ENCODE assay signal across 8 cellular contexts in genomic region chr19:12365372-12366162, GRCh38. TPM values are rescaled to one million over a fixed set of nuclear protein-coding genes. Genes with fewer than 3 reads are reported as not detected.
A peak's percentile ranks its signal among the peaks of the same experiment; 100 is the strongest.
DNase-seq lines count a peak whose midpoint lies in the region; ATAC-seq and TF ChIP-seq lines count a peak whose summit lies in the region.

Gene ZNF442, minus strand, starts transcription at chr19:12365683. Its CDS starts 2,052 bp downstream, at chr19:12363631.

- no peaks in the 10 kb centered on the region for H4K20me1 ChIP-seq in BLaER1 treated with 17β-estradiol and CSF1 and Interleukin-3, amounts not matched to agents 10 nM and 100 nM
- no peaks in the 10 kb centered on the region for H4K20me1 ChIP-seq in OCI-LY7 (ENCODE audit: insufficient read depth, low read length)

- TF ChIP-seq CTCF in OCI-LY7 (conservative IDR thresholded peaks at IDR 0.05; ENCODE audit: low read length) = peak; percentile 37; the same call in 1 of the 2 replicates
- TF ChIP-seq CTCF in epithelial cell of proximal tubule (conservative IDR thresholded peaks at IDR 0.05; ENCODE audit: low read depth, low read length) = peak; percentile 69
- TF ChIP-seq CTCF in mucosa of descending colon (IDR thresholded peaks at IDR 0.05) = peak; percentile 50

- no peaks in the 10 kb centered on the region for H3K9me2 ChIP-seq in OCI-LY7 (ENCODE audit: insufficient read depth, low read length)

- ATAC-seq in HG03460 (IDR thresholded peaks at IDR 0.05; ENCODE audit: unreplicated experiment) (peak; percentile 88), mucosa of descending colon (peak; percentile 99)

- intact Hi-C loops in OCI-LY7 (cut with micrococcal nuclease; ENCODE audit: unreplicated experiment) = no loop called here
- intact Hi-C loops in mucosa of descending colon (cut with DNase I, micrococcal nuclease) = no loop called here

- BruUV-seq in OCI-LY7 (replicated peaks; lab: Mats Ljungman, UMichigan) = no TSS peak

- H3K4me3 ChIP-seq in BLaER1 treated with 17β-estradiol and CSF1 and Interleukin-3, amounts not matched to agents 10 nM and 100 nM = peak within 1 kb of the TSS; percentile 75 to 94 (median 87)
- H3K4me3 ChIP-seq in OCI-LY7 (ENCODE audit: low read depth, low read length, poor library complexity, severe bottlenecking) = peak within 1 kb of the TSS; percentile 60
- peak within 1 kb of the TSS; percentile 78 for H3K4me3 ChIP-seq in epithelial cell of proximal tubule (ENCODE audit: low read depth, low read length)
- H3K4me3 ChIP-seq in mucosa of descending colon = peak within 1 kb of the TSS; percentile 52

- H3K4me2 ChIP-seq in BLaER1 treated with 17β-estradiol and CSF1 and Interleukin-3, amounts not matched to agents 10 nM and 100 nM = peak within 1 kb of the TSS; percentile 82 to 97 (median 94)
- peak within 1 kb of the TSS; percentile 59 for H3K4me2 ChIP-seq in OCI-LY7 (ENCODE audit: low read length)

- TF ChIP-seq POLR2A in GM19193 (IDR thresholded peaks at IDR 0.05; ENCODE audit: extremely low read depth, insufficient read depth, insufficient read length) = peak; percentile 85

- peaks cover 10 to 26% (median 23%) of the 10 kb centered on the region in 10 experiments; a peak in 19 of 20 replicates for H3K4me1 ChIP-seq in BLaER1 treated with 17β-estradiol and CSF1 and Interleukin-3, amounts not matched to agents 10 nM and 100 nM
- H3K4me1 ChIP-seq in OCI-LY7 (ENCODE audit: insufficient read depth, low read length, poor library complexity, severe bottlenecking) (peaks cover 10% of the 10 kb centered on the region), mucosa of descending colon (ENCODE audit: low read depth) (peaks cover 7% of the 10 kb centered on the region)

- H3K36me3 ChIP-seq in BLaER1 treated with 17β-estradiol and CSF1 and Interleukin-3, amounts not matched to agents 10 nM and 100 nM = 0 out of 22 replicates have a peak, but pooled peaks cover 0 to 5% (median 0%) of the 10 kb centered on the region in 11 experiments
- H3K36me3 ChIP-seq in OCI-LY7 (ENCODE audit: insufficient read depth, low read length) (no peaks in the 10 kb centered on the region), mucosa of descending colon (ENCODE audit: low read depth) (no peaks in the 10 kb centered on the region)

- CTCF ChIA-PET in OCI-LY7 (lab: Charles Lee; ENCODE audit: unreplicated experiment) = interaction anchor here (0.6 kb wide), 1 partner anchor 307 kb away, joined by 3 read pairs; no protein-coding TSS in a partner anchor

- DNase-seq in OCI-LY7 (ENCODE audit: low spot score) = peak; percentile 78
- peak; percentile 77 for DNase-seq in activated T-cell treated with anti-CD3 and anti-CD28 coated beads, Interleukin-2, amount 50 U/mL, for 1 hour
- DNase-seq in epithelial cell of proximal tubule (ENCODE audit: low read depth) = peak; percentile 82
- DNase-seq in mucosa of descending colon = peak; percentile 92 to 97 (median 93)
- peak; percentile 69 to 74 for DNase-seq in stimulated activated CD8-positive, alpha-beta memory T cell treated with anti-CD3 and anti-CD28 coated beads, Interleukin-4, amount 100 ng/mL, for 1 hour (ENCODE audit: low read depth in 2 of 2, low spot score in 1 of 2)

- H3K9me3 ChIP-seq in BLaER1 treated with 17β-estradiol and CSF1 and Interleukin-3, amounts not matched to agents 10 nM and 100 nM (replicated peaks in 1 of 11) = peaks cover 34 to 77% (median 48%) of the 10 kb centered on the region in 11 experiments; a peak in 21 of 22 replicates
- H3K9me3 ChIP-seq in OCI-LY7 (ENCODE audit: low read length) = peaks cover 7% of the 10 kb centered on the region; the same call in 1 of the 2 replicates
- H3K9me3 ChIP-seq in mucosa of descending colon = no peaks in the 10 kb centered on the region

- H3K79me2 ChIP-seq in OCI-LY7 (ENCODE audit: insufficient read depth, low read depth, low read length) = no peaks in the 10 kb centered on the region

- POLR2A ChIA-PET in OCI-LY7 (lab: Charles Lee) = interaction anchor here (0.6 kb wide), 2 partner anchors 175 to 203 kb away, joined by 3 to 5 read pairs; partner anchors contain the start of gene ZNF136

- peaks cover 0 to 9% (median 0%) of the 10 kb centered on the region in 11 experiments; a peak in 3 of 22 replicates for H3K27me3 ChIP-seq in BLaER1 treated with 17β-estradiol and CSF1 and Interleukin-3, amounts not matched to agents 10 nM and 100 nM

- peak within 1 kb of the TSS; percentile 63 to 88 (median 81) for H3K27ac ChIP-seq in BLaER1 treated with 17β-estradiol and CSF1 and Interleukin-3, amounts not matched to agents 10 nM and 100 nM
- H3K27ac ChIP-seq in OCI-LY7 (ENCODE audit: low read depth, low read length, poor library complexity, severe bottlenecking) = no peak within 1 kb of the TSS

- H2AFZ ChIP-seq in OCI-LY7 (ENCODE audit: low read length) = peak within 1 kb of the TSS; percentile 69; the same call in 1 of the 2 replicates

- peak within 1 kb of the TSS; percentile 82 to 96 (median 88) for H3K9ac ChIP-seq in BLaER1 treated with 17β-estradiol and CSF1 and Interleukin-3, amounts not matched to agents 10 nM and 100 nM

RNA-seq across cellular contexts. Expression of gene ZNF442, which starts in this region (rescaled TPM):
- total RNA-seq in OCI-LY7 (2014; rRNA removed; shearing (Covaris generic)) = 0.19 TPM in 1 of 2 replicates, not detected in the other
- total RNA-seq in OCI-LY7 (2022) (0.76 and 0.77 TPM in 2 replicates), epithelial cell of proximal tubule (0.17 and 0.36 TPM in 2 replicates), mucosa of descending colon (1 to 10 TPM; 2.2 to 3.9 (median 2.5) TPM)

Comparison
In these comparisons a context has a peak if more than half of its experiments do, and no peak if none do; other contexts are left out.
1. Peak in DNase-seq, H3K4me3 ChIP-seq and H3K4me2 ChIP-seq in OCI-LY7; RNA of the gene not detected or under 1 TPM.
2. Peak in DNase-seq and H3K4me3 ChIP-seq in epithelial cell of proximal tubule; RNA of the gene not detected or under 1 TPM.